In the genomic region with DNA sequence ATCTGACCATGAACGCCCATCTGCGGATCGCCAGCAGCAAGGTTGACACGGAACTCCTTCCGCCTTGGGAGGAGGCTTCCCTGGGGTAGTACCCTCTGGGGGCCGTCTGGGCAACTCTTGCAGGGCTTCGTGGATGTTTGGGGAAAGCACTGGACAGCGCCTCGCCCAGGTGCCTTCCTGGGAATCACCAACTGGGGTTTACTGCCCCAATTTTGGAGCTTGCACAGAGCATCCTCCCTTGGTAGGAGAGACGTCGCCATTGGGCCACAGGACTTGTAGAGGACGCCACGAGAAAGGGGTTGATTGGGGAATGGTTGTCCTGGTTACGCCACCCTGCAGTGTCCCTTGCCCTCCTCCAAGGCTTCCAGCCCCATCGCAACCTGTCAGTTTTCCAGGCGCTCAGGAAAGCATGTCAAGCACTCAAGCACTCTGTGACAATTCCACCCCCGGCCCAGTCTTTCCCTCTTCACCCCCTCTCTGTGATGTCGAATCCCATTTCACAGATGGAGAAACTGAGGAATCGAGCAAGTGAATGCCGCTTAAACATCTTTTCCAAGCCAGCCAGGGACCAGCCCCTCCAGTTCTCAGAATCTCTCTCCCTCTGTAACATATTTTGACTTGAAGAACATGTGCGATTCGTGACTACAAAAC, we compare ENCODE assay signal across 8 cellular contexts. TPM values are rescaled to one million over a fixed set of nuclear protein-coding genes. Genes with fewer than 3 reads are reported as not detected.
DNase-seq lines count a peak whose midpoint lies in the region; ATAC-seq and TF ChIP-seq lines count a peak whose summit lies in the region.

No MANE protein-coding gene starts in this region.

- H3K27me3 Mint-ChIP-seq in activated CD4-positive, alpha-beta T cell treated with anti-CD3 and anti-CD28 coated beads, Interleukin-2, amount 10 ng/mL, durations not matched to agents 24 days and 14 days: peaks cover 55% of the 10 kb centered on the region
- peaks cover 52% of the 10 kb centered on the region for H3K27me3 Mint-ChIP-seq in WTC11 (ENCODE audit: low read depth)

- H3K36me3 Mint-ChIP-seq in activated CD4-positive, alpha-beta T cell treated with anti-CD3 and anti-CD28 coated beads, Interleukin-2, amount 10 ng/mL, durations not matched to agents 24 days and 14 days (ENCODE audit: low read depth): peaks cover 3% of the 10 kb centered on the region
- H3K36me3 Mint-ChIP-seq in WTC11: no peaks in the 10 kb centered on the region

- POLR2A ChIA-PET in WTC11 (lab: Charles Lee): no interaction called here

- H3K9me3 Mint-ChIP-seq in activated CD4-positive, alpha-beta T cell treated with anti-CD3 and anti-CD28 coated beads, Interleukin-2, amount 10 ng/mL, durations not matched to agents 24 days and 14 days: peaks cover 7% of the 10 kb centered on the region
- H3K9me3 Mint-ChIP-seq in WTC11: peaks cover 15% of the 10 kb centered on the region

- H3K4me3 ChIP-seq in fibroblast of the aortic adventitia (ENCODE audit: low read depth, low read length) (peak overlapping the region; percentile 79), neuron (ENCODE audit: low read length) (peak overlapping the region; percentile 69)

- peak overlapping the region; percentile 12 for H3K27ac Mint-ChIP-seq in activated CD4-positive, alpha-beta T cell treated with anti-CD3 and anti-CD28 coated beads, Interleukin-2, amount 10 ng/mL, durations not matched to agents 24 days and 14 days
- H3K27ac Mint-ChIP-seq in WTC11: no peak overlapping the region

- H3K4me1 ChIP-seq in neuron (ENCODE audit: insufficient read depth, low read length): peaks cover 18% of the 10 kb centered on the region

- no peaks in the 10 kb centered on the region for H3K36me3 ChIP-seq in neuron (ENCODE audit: insufficient read depth, low read length)

- CTCF ChIA-PET in WTC11 (lab: Charles Lee): interaction anchor here (1.0 to 1.4 kb wide), 2 partner anchors 36 to 67 kb away, joined by 3 to 4 read pairs; no protein-coding TSS in a partner anchor

- ATAC-seq in WTC11: peak; percentile 67

- H3K4me3 Mint-ChIP-seq in activated CD4-positive, alpha-beta T cell treated with anti-CD3 and anti-CD28 coated beads, Interleukin-2, amount 10 ng/mL, durations not matched to agents 24 days and 14 days: peak overlapping the region; percentile 78
- peak overlapping the region; percentile 84 for H3K4me3 Mint-ChIP-seq in WTC11

- intact Hi-C loops in activated CD4-positive, alpha-beta T cell treated with anti-CD3 and anti-CD28 coated beads, Interleukin-2, amount 10 ng/mL, durations not matched to agents 24 days and 14 days (cut with micrococcal nuclease): loop anchor here (5.0 to 10.0 kb wide), 2 partner anchors 283 to 571 kb away; no protein-coding TSS in a partner anchor

- H3K9me3 ChIP-seq in neuron (ENCODE audit: low read length): no peaks in the 10 kb centered on the region

- peaks cover 6% of the 10 kb centered on the region for H3K27me3 ChIP-seq in neuron (ENCODE audit: insufficient read depth, low read length)

- TF ChIP-seq CTCF in WTC11 (IDR thresholded peaks at IDR 0.05): no peak
- TF ChIP-seq CTCF in fibroblast of the aortic adventitia (IDR thresholded peaks at IDR 0.05; ENCODE audit: insufficient read depth, low read length): no peak

- peaks cover 19% of the 10 kb centered on the region for H3K4me1 Mint-ChIP-seq in activated CD4-positive, alpha-beta T cell treated with anti-CD3 and anti-CD28 coated beads, Interleukin-2, amount 10 ng/mL, durations not matched to agents 24 days and 14 days
- peaks cover 20% of the 10 kb centered on the region for H3K4me1 Mint-ChIP-seq in WTC11

- H2AFZ ChIP-seq in neuron (ENCODE audit: low read depth, low read length): peak overlapping the region; percentile 56

- peak; percentile 59 for DNase-seq in activated CD4-positive, alpha-beta T cell treated with anti-CD3 and anti-CD28 coated beads, Interleukin-2, amount 10 ng/mL, durations not matched to agents 24 days and 14 days
- DNase-seq in activated CD4-positive, alpha-beta T cell treated with anti-CD3 and anti-CD28 coated beads for 4 hours: no peak
- DNase-seq in WTC11 (ENCODE audit: low spot score) (peak; percentile 83), fibroblast of the aortic adventitia (ENCODE audit: low read depth) (peak; percentile 36), NCI-H1092 treated with DMSO at 0.1 percent for 48 hours (lab: John Stamatoyannopoulos, UW) (no peak), RKO (ENCODE audit: low spot score) (no peak), NCI-H2171 (lab: John Stamatoyannopoulos, UW) (no peak)

TF ChIP-seq in WTC11, 78 proteins besides CTCF, POLR2A, EP300 and RAD21:
- TF ChIP-seq ESRRA (CRISPR knock-in tag; IDR thresholded peaks at IDR 0.05; ENCODE audit: borderline replicate concordance): no peak
- TF ChIP-seq, protein P1, sequence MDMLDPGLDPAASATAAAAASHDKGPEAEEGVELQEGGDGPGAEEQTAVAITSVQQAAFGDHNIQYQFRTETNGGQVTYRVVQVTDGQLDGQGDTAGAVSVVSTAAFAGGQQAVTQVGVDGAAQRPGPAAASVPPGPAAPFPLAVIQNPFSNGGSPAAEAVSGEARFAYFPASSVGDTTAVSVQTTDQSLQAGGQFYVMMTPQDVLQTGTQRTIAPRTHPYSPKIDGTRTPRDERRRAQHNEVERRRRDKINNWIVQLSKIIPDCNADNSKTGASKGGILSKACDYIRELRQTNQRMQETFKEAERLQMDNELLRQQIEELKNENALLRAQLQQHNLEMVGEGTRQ (CRISPR knock-in tag; IDR thresholded peaks at IDR 0.05): no peak
- TF ChIP-seq FOXK1 (CRISPR knock-in tag; IDR thresholded peaks at IDR 0.05): 0 out of 2 replicates have a peak, but pooled peaks have one; percentile 31
- peak; percentile 58 for TF ChIP-seq NFYB (CRISPR knock-in tag; conservative IDR thresholded peaks at IDR 0.05; ENCODE audit: low read depth)

RNA-seq across cellular contexts. Expression of a gene that starts 0.9 kb away (rescaled TPM):
- total RNA-seq in activated CD4-positive, alpha-beta T cell treated with anti-CD3 and anti-CD28 coated beads, Interleukin-2, amount 10 ng/mL, durations not matched to agents 24 days and 14 days: 1.4 and 1.9 TPM in 2 replicates
- total RNA-seq in WTC11 (2021) (8.3 to 12.4 TPM (median 11.2 TPM) in 3 replicates), fibroblast of the aortic adventitia (ENCODE audit: low replicate concordance) (3.4 and 5.3 TPM in 2 replicates)

Comparison
In these comparisons a context has a peak if more than half of its experiments do, and no peak if none do; other contexts are left out.
1. DNase-seq: peak in activated CD4-positive, alpha-beta T cell treated with anti-CD3 and anti-CD28 coated beads, Interleukin-2, amount 10 ng/mL, durations not matched to agents 24 days and 14 days (single experiment), WTC11 (single experiment) and fibroblast of the aortic adventitia (single experiment); none in activated CD4-positive, alpha-beta T cell treated with anti-CD3 and anti-CD28 coated beads for 4 hours (0 of 2), NCI-H1092 treated with DMSO at 0.1 percent for 48 hours (single experiment), RKO (single experiment) and NCI-H2171 (single experiment).